8 cellular contexts compared by ENCODE assay signal in the genomic region with DNA sequence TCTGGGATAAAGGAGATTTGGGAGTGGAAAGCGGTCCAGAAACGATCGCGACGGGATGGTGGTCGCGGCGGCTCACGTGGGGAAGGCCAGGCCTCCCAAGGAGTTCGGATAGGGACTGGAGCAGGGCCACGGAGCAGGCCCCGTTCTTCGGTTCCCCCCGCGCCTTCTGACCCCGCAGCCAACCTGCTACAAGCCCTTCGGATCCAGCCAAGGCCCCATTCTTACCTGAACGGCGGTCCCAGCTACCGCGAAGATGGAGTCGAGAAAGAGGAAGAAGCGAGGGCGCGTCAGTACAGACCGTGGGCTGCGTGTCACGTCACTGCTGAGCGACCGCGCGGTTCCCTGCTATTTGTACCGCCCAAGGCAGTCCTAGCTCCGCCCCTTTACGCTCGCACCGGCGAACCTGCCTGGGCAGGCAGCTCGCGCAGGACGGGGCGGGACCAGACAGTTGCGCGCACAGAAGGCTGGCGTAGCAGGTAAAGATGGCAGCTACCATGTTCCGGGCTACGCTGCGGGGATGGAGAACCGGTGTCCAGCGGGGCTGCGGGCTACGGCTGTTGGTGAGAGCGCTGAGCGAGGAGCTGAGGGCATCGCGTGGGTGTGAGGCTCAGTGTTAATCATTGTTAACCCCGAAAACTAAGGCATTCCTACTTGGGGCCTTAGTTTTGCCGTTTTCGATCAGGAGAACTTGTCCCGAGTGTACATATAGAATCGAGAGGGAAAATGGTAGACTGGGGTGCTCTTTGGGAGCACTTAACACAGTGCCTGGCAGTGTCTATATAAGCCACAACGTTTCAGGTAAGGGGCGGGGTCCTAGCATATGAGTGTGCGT. TPM values are rescaled to one million over a fixed set of nuclear protein-coding genes. Genes with fewer than 3 reads are reported as not detected.
DNase-seq lines count a peak whose midpoint lies in the region; ATAC-seq, FAIRE-seq and TF ChIP-seq lines count a peak whose summit lies in the region.

A gene (minus strand): TSS at position 270 of the 832 bp plus-strand sequence. CDS start 321 bp downstream, outside the sequence.
A gene (plus strand): TSS at position 457 of the 832 bp plus-strand sequence. CDS start 26 bp downstream, at position 483.

- no peaks in the 10 kb centered on the region for H3K9me3 Mint-ChIP-seq in activated naive CD8-positive, alpha-beta T cell treated with anti-CD3 and anti-CD28 coated beads, Interleukin-2, amount 10 ng/mL, durations not matched to agents 7 days and 5 days

- no peaks in the 10 kb centered on the region for H3K27me3 Mint-ChIP-seq in activated naive CD8-positive, alpha-beta T cell treated with anti-CD3 and anti-CD28 coated beads, Interleukin-2, amount 10 ng/mL, durations not matched to agents 7 days and 5 days

- H3K27me3 ChIP-seq in SU-DHL-6 (ENCODE audit: low read length) (no peaks in the 10 kb centered on the region), pancreas (no peaks in the 10 kb centered on the region), tibial artery (no peaks in the 10 kb centered on the region)

- peak within 1 kb of the TSS; percentile 99 for H3K27ac Mint-ChIP-seq in activated naive CD8-positive, alpha-beta T cell treated with anti-CD3 and anti-CD28 coated beads, Interleukin-2, amount 10 ng/mL, durations not matched to agents 7 days and 5 days

- H3K9me3 ChIP-seq in SU-DHL-6 (ENCODE audit: insufficient read depth, low read length) (no peaks in the 10 kb centered on the region), pancreas (no peaks in the 10 kb centered on the region), tibial artery (no peaks in the 10 kb centered on the region)

- peak; percentile 70 for ATAC-seq in HG02642 (IDR thresholded peaks at IDR 0.05; ENCODE audit: poor library complexity, unreplicated experiment)
- ATAC-seq in activated naive CD8-positive, alpha-beta T cell treated with anti-CD3 and anti-CD28 coated beads, Interleukin-2, amount 10 ng/mL, durations not matched to agents 7 days and 5 days (ENCODE audit: low read depth), result peak; percentile 84
- peak; percentile 79 to 89 (median 81) for ATAC-seq in pancreas

- DNase-seq in GM10266 (ENCODE audit: extremely low spot score) (peak; percentile 95), NCI-H128 (lab: John Stamatoyannopoulos, UW; ENCODE audit: unreplicated experiment) (peak; percentile 92), head of caudate nucleus (peak; percentile 95 to 99 (median 98)), pancreas (peak; percentile 98 to 99 (median 98)), tibial artery (peak; percentile 98 to 99)
- peak; percentile 96 for DNase-seq in activated naive CD8-positive, alpha-beta T cell treated with anti-CD3 and anti-CD28 coated beads, Interleukin-2, amount 10 ng/mL, durations not matched to agents 7 days and 5 days

- peak within 1 kb of the TSS; percentile 14 for H2AFZ ChIP-seq in SU-DHL-6 (ENCODE audit: low read depth, low read length, severe bottlenecking)

- WGBS in pancreas, 2 donors, result 0% methylated on average over 60 to 64 of the region's 64 CpGs

- H3K4me3 Mint-ChIP-seq in activated naive CD8-positive, alpha-beta T cell treated with anti-CD3 and anti-CD28 coated beads, Interleukin-2, amount 10 ng/mL, durations not matched to agents 7 days and 5 days, result peak within 1 kb of the TSS; percentile 97

- peaks cover 13% of the 10 kb centered on the region; the same call in 1 of the 2 replicates for H3K36me3 ChIP-seq in SU-DHL-6 (ENCODE audit: low read length)
- peaks cover 3 to 36% (median 22%) of the 10 kb centered on the region in 3 donors for H3K36me3 ChIP-seq in pancreas
- peaks cover 43 to 70% (median 58%) of the 10 kb centered on the region in 3 donors for H3K36me3 ChIP-seq in tibial artery

- H3K4me3 ChIP-seq in SU-DHL-6 (ENCODE audit: insufficient read depth, low read length, poor library complexity, severe bottlenecking), result peak within 1 kb of the TSS; percentile 89
- peak within 1 kb of the TSS; percentile 63 to 95 (median 78) for H3K4me3 ChIP-seq in pancreas
- H3K4me3 ChIP-seq in tibial artery, result peak within 1 kb of the TSS; percentile 68 to 92

- H3F3A ChIP-seq in SU-DHL-6 (ENCODE audit: insufficient read depth), result peaks cover 50% of the 10 kb centered on the region

- H3K79me2 ChIP-seq in SU-DHL-6 (ENCODE audit: insufficient read depth, low read length), result peaks cover 34% of the 10 kb centered on the region

- TF ChIP-seq CTCF in GM10266 (IDR thresholded peaks at IDR 0.05; ENCODE audit: control insufficient read depth, insufficient read depth, low read depth, missing control alignments), result no peak
- TF ChIP-seq CTCF in SU-DHL-6 (IDR thresholded peaks at IDR 0.05; ENCODE audit: insufficient read depth, low read length, poor library complexity, severe bottlenecking), result no peak
- TF ChIP-seq CTCF in pancreas (IDR thresholded peaks at IDR 0.05), result no peak
- no peak for TF ChIP-seq CTCF in tibial artery (IDR thresholded peaks at IDR 0.05)

- H3K27ac ChIP-seq in SU-DHL-6 (ENCODE audit: low read depth, low read length) (peak within 1 kb of the TSS; percentile 71), pancreas (peak within 1 kb of the TSS; percentile 77 to 90 (median 84)), tibial artery (peak within 1 kb of the TSS; percentile 89 to 95)

- H3K4me1 Mint-ChIP-seq in activated naive CD8-positive, alpha-beta T cell treated with anti-CD3 and anti-CD28 coated beads, Interleukin-2, amount 10 ng/mL, durations not matched to agents 7 days and 5 days, result peaks cover 30% of the 10 kb centered on the region

- POLR2A ChIA-PET in activated naive CD8-positive, alpha-beta T cell treated with anti-CD3 and anti-CD28 coated beads, Interleukin-2, amount 10 ng/mL, durations not matched to agents 7 days and 5 days (lab: Charles Lee), result interaction anchor here (0.6 to 3.4 kb wide), 33 partner anchors 9 to 516 kb away, joined by 3 to 62 read pairs (median 3); a partner anchor contains a TSS

- H3K4me1 ChIP-seq in pancreas (peaks cover 3 to 13% (median 7%) of the 10 kb centered on the region in 3 donors), tibial artery (peaks cover 9 to 24% (median 19%) of the 10 kb centered on the region in 4 donors)

- H3K9ac ChIP-seq in SU-DHL-6 (ENCODE audit: low read length), result peak within 1 kb of the TSS; percentile 95

- intact Hi-C loops in head of caudate nucleus (cut with DNase I), result loop anchor here (10.0 kb wide), 1 partner anchor 317 kb away; a partner anchor contains a TSS
- intact Hi-C loops in pancreas (cut with DNase I), result no loop called here
- intact Hi-C loops in tibial artery (cut with DNase I; ENCODE audit: low total_unique reads), result no loop called here

- no peak for FAIRE-seq in pancreas (lab: Jason Lieb, UNC)

- peak within 1 kb of the TSS; percentile 87 for H3K4me2 ChIP-seq in SU-DHL-6 (ENCODE audit: low read depth, low read length, poor library complexity, severe bottlenecking)

- peaks cover 27% of the 10 kb centered on the region for H3K36me3 Mint-ChIP-seq in activated naive CD8-positive, alpha-beta T cell treated with anti-CD3 and anti-CD28 coated beads, Interleukin-2, amount 10 ng/mL, durations not matched to agents 7 days and 5 days

- H3K9me2 ChIP-seq in SU-DHL-6 (replicated peaks; ENCODE audit: insufficient read depth, low read length), result no peaks in the 10 kb centered on the region

- no peaks in the 10 kb centered on the region for H4K20me1 ChIP-seq in SU-DHL-6 (ENCODE audit: low read depth, low read length)

RNA-seq across cellular contexts. Expression of the first gene that starts in this region (rescaled TPM):
- 1,000 to 10,000 TPM; 1,110 to 1,162 TPM for total RNA-seq in activated naive CD8-positive, alpha-beta T cell treated with anti-CD3 and anti-CD28 coated beads, Interleukin-2, amount 10 ng/mL, durations not matched to agents 7 days and 5 days
- 100 to 1,000 TPM; 493 to 810 (median 529) TPM for total RNA-seq in pancreas
- 100 to 1,000 TPM; 530 to 652 TPM for polyA plus RNA-seq in pancreas

RNA-seq across cellular contexts. Expression of the second gene that starts in this region (rescaled TPM):
- 10 to 100 TPM; 50.7 to 53.6 TPM for total RNA-seq in activated naive CD8-positive, alpha-beta T cell treated with anti-CD3 and anti-CD28 coated beads, Interleukin-2, amount 10 ng/mL, durations not matched to agents 7 days and 5 days
- total RNA-seq in pancreas, result 10 to 100 TPM; 13.9 to 31.2 (median 21.4) TPM
- polyA plus RNA-seq in pancreas, result 10 to 100 TPM; 10.3 to 30.3 TPM

Comparison
In these comparisons a context has a peak if more than half of its experiments do, and no peak if none do; other contexts are left out.
1. Peak in every context shown above with its lines: DNase-seq, ATAC-seq, H3K4me3 ChIP-seq and H3K27ac ChIP-seq.